ENCODE assay signal across 9 cellular contexts in the genomic region with DNA sequence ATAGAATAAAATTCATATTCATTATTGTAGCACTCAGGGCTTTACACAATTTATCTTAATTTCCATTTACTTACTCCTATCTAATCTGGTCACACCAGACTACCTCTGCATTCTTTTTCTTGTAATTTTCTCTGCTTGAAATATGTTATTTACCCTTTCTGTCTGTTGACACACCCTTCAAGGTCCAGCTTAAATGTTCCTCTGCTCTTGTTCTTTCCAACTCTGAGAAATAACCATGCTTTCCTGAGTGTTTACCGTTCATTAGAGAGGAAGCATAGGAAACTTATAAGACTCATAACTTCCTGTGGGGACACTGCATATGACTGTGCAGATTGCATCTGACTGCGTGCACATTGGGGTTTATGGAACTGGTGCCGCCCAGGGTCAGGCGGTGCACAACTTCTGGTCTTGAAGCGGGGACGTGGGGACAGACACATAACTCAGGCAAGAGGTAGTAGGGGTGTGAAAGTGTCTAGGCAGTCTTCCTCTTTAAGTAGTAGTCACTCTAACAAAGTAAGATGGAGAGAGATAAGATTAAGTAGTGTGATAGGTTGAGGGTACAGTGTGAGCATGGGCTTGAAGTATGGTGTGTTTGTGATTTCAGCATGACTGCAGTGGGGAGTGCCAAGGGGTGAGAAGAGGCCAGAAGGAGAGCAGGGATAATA. TPM values are rescaled to one million over a fixed set of nuclear protein-coding genes. Genes with fewer than 3 reads are reported as not detected.
A peak's percentile ranks its signal among the peaks of the same experiment; 100 is the strongest.
DNase-seq lines count a peak whose midpoint lies in the region; ATAC-seq and TF ChIP-seq lines count a peak whose summit lies in the region.
"Had no signal": no experiment of that assay in that cellular context is flagged by ENCODE, and none has a peak within 500 bp of the region (broad histone marks: within the 10 kb centered on the region; RNA-seq: fewer than 3 reads in every experiment).

No MANE protein-coding gene starts in this region.

- H3K27me3 ChIP-seq in WERI-Rb-1 (ENCODE audit: insufficient read depth, low read depth, severe bottlenecking) (no peaks in the 10 kb centered on the region), sigmoid colon (no peaks in the 10 kb centered on the region)
- H3K27me3 ChIP-seq: tibial nerve had no signal

- peaks cover 32% of the 10 kb centered on the region for H3K4me1 Mint-ChIP-seq in T-helper 1 cell treated with Interleukin-12 subunit alpha and Interleukin-12 subunit beta and Interleukin-4 antibody, amounts not matched to agents 30 μg/mL and 1 μg/mL, for 36 hours (ENCODE audit: low read depth)
- peaks cover 32% of the 10 kb centered on the region for H3K4me1 Mint-ChIP-seq in activated naive CD8-positive, alpha-beta T cell treated with anti-CD3 and anti-CD28 coated beads, Interleukin-2, amount 50 U/mL, for 24 hours

- no peak for TF ChIP-seq EP300 in sigmoid colon (IDR thresholded peaks at IDR 0.05)

- no peaks in the 10 kb centered on the region for H3K9me3 Mint-ChIP-seq in T-helper 1 cell treated with Interleukin-12 subunit alpha and Interleukin-12 subunit beta and Interleukin-4 antibody, amounts not matched to agents 30 μg/mL and 1 μg/mL, for 36 hours
- no peaks in the 10 kb centered on the region for H3K9me3 Mint-ChIP-seq in activated naive CD8-positive, alpha-beta T cell treated with anti-CD3 and anti-CD28 coated beads, Interleukin-2, amount 50 U/mL, for 24 hours

- WGBS in sigmoid colon, 2 donors = 20 to 54% methylated on average over 6 of the region's 6 CpGs

- intact Hi-C loops in posterior vena cava (cut with DNase I) = loop anchor here in 1 of 2 donors (5.0 kb wide), 2 partner anchors 58 to 133 kb away; no protein-coding TSS in a partner anchor
- intact Hi-C loops in sigmoid colon (cut with DNase I) = no loop called here

- H3K9me3 ChIP-seq in WERI-Rb-1 (ENCODE audit: severe bottlenecking) (no peaks in the 10 kb centered on the region), sigmoid colon (no peaks in the 10 kb centered on the region)
- H3K9me3 ChIP-seq: tibial nerve had no signal

- TF ChIP-seq CTCF in WERI-Rb-1 (IDR thresholded peaks at IDR 0.05; ENCODE audit: low read depth, low read length) = no peak
- TF ChIP-seq CTCF in sigmoid colon (IDR thresholded peaks at IDR 0.05) = no peak

- H3K36me3 ChIP-seq in WERI-Rb-1 = no peaks in the 10 kb centered on the region
- H3K36me3 ChIP-seq in sigmoid colon = no peaks in the 10 kb centered on the region
- H3K36me3 ChIP-seq: tibial nerve had no signal

- no peak for TF ChIP-seq POLR2A in sigmoid colon (IDR thresholded peaks at IDR 0.05)

- H3K4me1 ChIP-seq in sigmoid colon = no peaks in the 10 kb centered on the region

- peak overlapping the region; percentile 62 for H3K4me3 Mint-ChIP-seq in T-helper 1 cell treated with Interleukin-12 subunit alpha and Interleukin-12 subunit beta and Interleukin-4 antibody, amounts not matched to agents 30 μg/mL and 1 μg/mL, for 36 hours
- peak overlapping the region; percentile 58 for H3K4me3 Mint-ChIP-seq in activated naive CD8-positive, alpha-beta T cell treated with anti-CD3 and anti-CD28 coated beads, Interleukin-2, amount 50 U/mL, for 24 hours

- no peaks in the 10 kb centered on the region for H3K27me3 Mint-ChIP-seq in T-helper 1 cell treated with Interleukin-12 subunit alpha and Interleukin-12 subunit beta and Interleukin-4 antibody, amounts not matched to agents 30 μg/mL and 1 μg/mL, for 36 hours (ENCODE audit: low read depth)
- no peaks in the 10 kb centered on the region for H3K27me3 Mint-ChIP-seq in activated naive CD8-positive, alpha-beta T cell treated with anti-CD3 and anti-CD28 coated beads, Interleukin-2, amount 50 U/mL, for 24 hours

- H3K4me3 ChIP-seq in WERI-Rb-1 (ENCODE audit: low read depth, low read length) = no peak overlapping the region
- no peak overlapping the region for H3K4me3 ChIP-seq in sigmoid colon
- H3K4me3 ChIP-seq: tibial nerve had no signal

- no peaks in the 10 kb centered on the region for H3K36me3 Mint-ChIP-seq in T-helper 1 cell treated with Interleukin-12 subunit alpha and Interleukin-12 subunit beta and Interleukin-4 antibody, amounts not matched to agents 30 μg/mL and 1 μg/mL, for 36 hours (ENCODE audit: low read depth)
- H3K36me3 Mint-ChIP-seq in activated naive CD8-positive, alpha-beta T cell treated with anti-CD3 and anti-CD28 coated beads, Interleukin-2, amount 50 U/mL, for 24 hours (ENCODE audit: low read depth) = no peaks in the 10 kb centered on the region

- peak overlapping the region; percentile 82 for H3K27ac Mint-ChIP-seq in T-helper 1 cell treated with Interleukin-12 subunit alpha and Interleukin-12 subunit beta and Interleukin-4 antibody, amounts not matched to agents 30 μg/mL and 1 μg/mL, for 36 hours
- peak overlapping the region; percentile 89 for H3K27ac Mint-ChIP-seq in activated naive CD8-positive, alpha-beta T cell treated with anti-CD3 and anti-CD28 coated beads, Interleukin-2, amount 50 U/mL, for 24 hours

- ATAC-seq in GM18868 (IDR thresholded peaks at IDR 0.05; ENCODE audit: unreplicated experiment) (peak; percentile 75), GM18498 (IDR thresholded peaks at IDR 0.05; ENCODE audit: unreplicated experiment) (no peak)
- ATAC-seq in activated naive CD8-positive, alpha-beta T cell treated with anti-CD3 and anti-CD28 coated beads, Interleukin-2, amount 50 U/mL, for 24 hours = peak; percentile 98

- no peak overlapping the region for H3K27ac ChIP-seq in WERI-Rb-1
- H3K27ac ChIP-seq in sigmoid colon = no peak overlapping the region

- peak; percentile 83 for DNase-seq in activated naive CD8-positive, alpha-beta T cell treated with anti-CD3 and anti-CD28 coated beads, Interleukin-2, amount 50 U/mL, for 24 hours
- DNase-seq in posterior vena cava (ENCODE audit: low spot score) = peak; percentile 89
- DNase-seq in WERI-Rb-1 = no peak
- DNase-seq in sigmoid colon = no peak
- no peak for DNase-seq in RPMI8226

RNA-seq across cellular contexts. Expression of gene FOXJ2, which starts 42.6 kb away (rescaled TPM):
- total RNA-seq in posterior vena cava (10 to 100 TPM; 20.4 to 23.8 TPM), sigmoid colon (10 to 100 TPM; 12.5 to 17.1 (median 15.7) TPM)
- 1 to 10 TPM; 2.8 to 8.6 (median 4.8) TPM for polyA plus RNA-seq in sigmoid colon

RNA-seq across cellular contexts. Expression of gene SLC2A3, which starts 54.0 kb away (rescaled TPM):
- total RNA-seq in posterior vena cava (100 to 1,000 TPM in 1 of 2 donors, 10 to 100 TPM in 1; 74.3 to 103 TPM), sigmoid colon (100 to 1,000 TPM in 1 of 4 donors, 10 to 100 TPM in 3; 12.8 to 110 (median 30.9) TPM)
- 10 to 100 TPM in 1 of 3 donors, 1 to 10 TPM in 2; 3.0 to 12.6 (median 6.0) TPM for polyA plus RNA-seq in sigmoid colon

Comparison
In these comparisons a context has a peak if more than half of its experiments do, and no peak if none do; other contexts are left out.
1. DNase-seq: peak in activated naive CD8-positive, alpha-beta T cell treated with anti-CD3 and anti-CD28 coated beads, Interleukin-2, amount 50 U/mL, for 24 hours (single experiment) and posterior vena cava (single experiment); none in WERI-Rb-1 (single experiment), sigmoid colon (single experiment) and RPMI8226 (single experiment).